1 cellular context compared by ENCODE assay signal in the genomic region with DNA sequence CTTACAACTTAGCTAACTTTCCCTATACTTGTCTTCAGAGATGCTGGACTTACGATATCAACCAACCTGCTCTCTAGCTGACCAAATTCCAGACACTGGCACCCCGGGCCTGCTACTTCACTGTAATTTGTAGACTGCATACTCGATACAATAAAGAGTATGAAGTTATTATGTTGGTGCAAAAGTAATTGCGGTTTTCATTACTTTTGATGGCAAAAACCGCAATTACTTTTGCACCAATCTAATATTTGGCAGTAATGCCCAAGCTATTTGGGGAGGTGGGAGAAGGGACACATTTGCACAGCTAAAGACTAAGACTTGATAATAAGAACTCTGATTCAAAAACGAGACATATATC.
A peak's percentile ranks its signal among the peaks of the same experiment; 100 is the strongest.
TF ChIP-seq lines count a peak whose summit lies in the region.

No MANE protein-coding gene starts in this region.

TF ChIP-seq in K562, 482 proteins besides CTCF, POLR2A, EP300 and RAD21 (continued from another document):
- TF ChIP-seq ZNF785 (CRISPR knock-in tag; IDR thresholded peaks at IDR 0.05) = no peak
- no peak for TF ChIP-seq BDP1 (IDR thresholded peaks at IDR 0.05; ENCODE audit: insufficient read depth, insufficient read length)
- TF ChIP-seq BRD4 (IDR thresholded peaks at IDR 0.05) = peak; percentile 49; the same call in 1 of the 2 replicates
- no peak for TF ChIP-seq ESRRB (CRISPR knock-in tag; IDR thresholded peaks at IDR 0.05; ENCODE audit: borderline replicate concordance)
- peak; percentile 75 for TF ChIP-seq FOSL1 (tag; conservative IDR thresholded peaks at IDR 0.05)
- TF ChIP-seq, protein P1, sequence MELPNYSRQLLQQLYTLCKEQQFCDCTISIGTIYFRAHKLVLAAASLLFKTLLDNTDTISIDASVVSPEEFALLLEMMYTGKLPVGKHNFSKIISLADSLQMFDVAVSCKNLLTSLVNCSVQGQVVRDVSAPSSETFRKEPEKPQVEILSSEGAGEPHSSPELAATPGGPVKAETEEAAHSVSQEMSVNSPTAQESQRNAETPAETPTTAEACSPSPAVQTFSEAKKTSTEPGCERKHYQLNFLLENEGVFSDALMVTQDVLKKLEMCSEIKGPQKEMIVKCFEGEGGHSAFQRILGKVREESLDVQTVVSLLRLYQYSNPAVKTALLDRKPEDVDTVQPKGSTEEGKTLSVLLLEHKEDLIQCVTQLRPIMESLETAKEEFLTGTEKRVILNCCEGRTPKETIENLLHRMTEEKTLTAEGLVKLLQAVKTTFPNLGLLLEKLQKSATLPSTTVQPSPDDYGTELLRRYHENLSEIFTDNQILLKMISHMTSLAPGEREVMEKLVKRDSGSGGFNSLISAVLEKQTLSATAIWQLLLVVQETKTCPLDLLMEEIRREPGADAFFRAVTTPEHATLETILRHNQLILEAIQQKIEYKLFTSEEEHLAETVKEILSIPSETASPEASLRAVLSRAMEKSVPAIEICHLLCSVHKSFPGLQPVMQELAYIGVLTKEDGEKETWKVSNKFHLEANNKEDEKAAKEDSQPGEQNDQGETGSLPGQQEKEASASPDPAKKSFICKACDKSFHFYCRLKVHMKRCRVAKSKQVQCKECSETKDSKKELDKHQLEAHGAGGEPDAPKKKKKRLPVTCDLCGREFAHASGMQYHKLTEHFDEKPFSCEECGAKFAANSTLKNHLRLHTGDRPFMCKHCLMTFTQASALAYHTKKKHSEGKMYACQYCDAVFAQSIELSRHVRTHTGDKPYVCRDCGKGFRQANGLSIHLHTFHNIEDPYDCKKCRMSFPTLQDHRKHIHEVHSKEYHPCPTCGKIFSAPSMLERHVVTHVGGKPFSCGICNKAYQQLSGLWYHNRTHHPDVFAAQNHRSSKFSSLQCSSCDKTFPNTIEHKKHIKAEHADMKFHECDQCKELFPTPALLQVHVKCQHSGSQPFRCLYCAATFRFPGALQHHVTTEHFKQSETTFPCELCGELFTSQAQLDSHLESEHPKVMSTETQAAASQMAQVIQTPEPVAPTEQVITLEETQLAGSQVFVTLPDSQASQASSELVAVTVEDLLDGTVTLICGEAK (IDR thresholded peaks at IDR 0.05) = peak; percentile 87
- TF ChIP-seq, protein P1 (CRISPR knock-in tag; IDR thresholded peaks at IDR 0.05) = no peak
- TF ChIP-seq, protein P2, sequence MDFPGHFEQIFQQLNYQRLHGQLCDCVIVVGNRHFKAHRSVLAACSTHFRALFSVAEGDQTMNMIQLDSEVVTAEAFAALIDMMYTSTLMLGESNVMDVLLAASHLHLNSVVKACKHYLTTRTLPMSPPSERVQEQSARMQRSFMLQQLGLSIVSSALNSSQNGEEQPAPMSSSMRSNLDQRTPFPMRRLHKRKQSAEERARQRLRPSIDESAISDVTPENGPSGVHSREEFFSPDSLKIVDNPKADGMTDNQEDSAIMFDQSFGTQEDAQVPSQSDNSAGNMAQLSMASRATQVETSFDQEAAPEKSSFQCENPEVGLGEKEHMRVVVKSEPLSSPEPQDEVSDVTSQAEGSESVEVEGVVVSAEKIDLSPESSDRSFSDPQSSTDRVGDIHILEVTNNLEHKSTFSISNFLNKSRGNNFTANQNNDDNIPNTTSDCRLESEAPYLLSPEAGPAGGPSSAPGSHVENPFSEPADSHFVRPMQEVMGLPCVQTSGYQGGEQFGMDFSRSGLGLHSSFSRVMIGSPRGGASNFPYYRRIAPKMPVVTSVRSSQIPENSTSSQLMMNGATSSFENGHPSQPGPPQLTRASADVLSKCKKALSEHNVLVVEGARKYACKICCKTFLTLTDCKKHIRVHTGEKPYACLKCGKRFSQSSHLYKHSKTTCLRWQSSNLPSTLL (IDR thresholded peaks at IDR 0.05) = peak; percentile 75
- TF ChIP-seq CXXC5 (CRISPR knock-in tag; IDR thresholded peaks at IDR 0.05) = 0 out of 2 replicates have a peak, but pooled peaks have one; percentile 2
- TF ChIP-seq XRCC3 (IDR thresholded peaks at IDR 0.05) = no peak
- TF ChIP-seq SOX6 (IDR thresholded peaks at IDR 0.05) = 0 out of 2 replicates have a peak, but pooled peaks have one; percentile 2
- TF ChIP-seq ZNF3 (CRISPR knock-in tag; IDR thresholded peaks at IDR 0.05) = peak; percentile 21; the same call in 1 of the 2 replicates
- TF ChIP-seq, protein P3, sequence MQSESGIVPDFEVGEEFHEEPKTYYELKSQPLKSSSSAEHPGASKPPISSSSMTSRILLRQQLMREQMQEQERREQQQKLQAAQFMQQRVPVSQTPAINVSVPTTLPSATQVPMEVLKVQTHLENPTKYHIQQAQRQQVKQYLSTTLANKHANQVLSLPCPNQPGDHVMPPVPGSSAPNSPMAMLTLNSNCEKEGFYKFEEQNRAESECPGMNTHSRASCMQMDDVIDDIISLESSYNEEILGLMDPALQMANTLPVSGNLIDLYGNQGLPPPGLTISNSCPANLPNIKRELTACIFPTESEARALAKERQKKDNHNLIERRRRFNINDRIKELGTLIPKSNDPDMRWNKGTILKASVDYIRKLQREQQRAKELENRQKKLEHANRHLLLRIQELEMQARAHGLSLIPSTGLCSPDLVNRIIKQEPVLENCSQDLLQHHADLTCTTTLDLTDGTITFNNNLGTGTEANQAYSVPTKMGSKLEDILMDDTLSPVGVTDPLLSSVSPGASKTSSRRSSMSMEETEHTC (IDR thresholded peaks at IDR 0.05) = no peak
- TF ChIP-seq, protein P4, sequence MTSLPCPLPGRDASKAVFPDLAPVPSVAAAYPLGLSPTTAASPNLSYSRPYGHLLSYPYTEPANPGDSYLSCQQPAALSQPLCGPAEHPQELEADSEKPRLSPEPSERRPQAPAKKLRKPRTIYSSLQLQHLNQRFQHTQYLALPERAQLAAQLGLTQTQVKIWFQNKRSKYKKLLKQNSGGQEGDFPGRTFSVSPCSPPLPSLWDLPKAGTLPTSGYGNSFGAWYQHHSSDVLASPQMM (CRISPR knock-in tag; IDR thresholded peaks at IDR 0.05) = no peak
- TF ChIP-seq GATA2 (CRISPR knock-in tag; IDR thresholded peaks at IDR 0.05) = no peak
- peak; percentile 9 for TF ChIP-seq DACH1 (IDR thresholded peaks at IDR 0.05; ENCODE audit: partially characterized antibody)
